10 cellular contexts compared by ENCODE assay signal in genomic region chr12:27548301-27549199, GRCh38. TPM values are rescaled to one million over a fixed set of nuclear protein-coding genes. Genes with fewer than 3 reads are reported as not detected.
A peak's percentile ranks its signal among the peaks of the same experiment; 100 is the strongest.
DNase-seq lines count a peak whose midpoint lies in the region; ATAC-seq and TF ChIP-seq lines count a peak whose summit lies in the region.
"Had no signal": no experiment of that assay in that cellular context is flagged by ENCODE, and none has a peak within 500 bp of the region (broad histone marks: within the 10 kb centered on the region; RNA-seq: fewer than 3 reads in every experiment).

No MANE protein-coding gene starts in this region.

- peaks cover 55% of the 10 kb centered on the region for H3K4me1 ChIP-seq in GM23248 (ENCODE audit: insufficient read depth)
- H3K4me1 ChIP-seq in esophagus (ENCODE audit: control insufficient read depth in 2 of 2, insufficient read depth in 2 of 2, low read length in 1 of 2) = peaks cover 7 to 13% of the 10 kb centered on the region in 2 donors
- peaks cover 4% of the 10 kb centered on the region for H3K4me1 ChIP-seq in neural progenitor cell

- peaks cover 14% of the 10 kb centered on the region for H3K36me3 Mint-ChIP-seq in neural progenitor cell
- no peaks in the 10 kb centered on the region for H3K36me3 Mint-ChIP-seq in T-helper 2 cell treated with Interferon-gamma antibody and Interleukin-4, amounts not matched to agents 5 μg/mL and 100 μg/mL, for 36 hours (ENCODE audit: low read depth)

- no peak for TF ChIP-seq CTCF in neural progenitor cell (IDR thresholded peaks at IDR 0.05)

- H3K9ac ChIP-seq in GM23248 = peak overlapping the region; percentile 83
- no peak overlapping the region for H3K9ac ChIP-seq in neural progenitor cell

- no peaks in the 10 kb centered on the region for H3K27me3 Mint-ChIP-seq in neural progenitor cell (ENCODE audit: insufficient read depth, low read depth)
- H3K27me3 Mint-ChIP-seq in T-helper 2 cell treated with Interferon-gamma antibody and Interleukin-4, amounts not matched to agents 5 μg/mL and 100 μg/mL, for 36 hours (ENCODE audit: low read depth) = peaks cover 31% of the 10 kb centered on the region

- H3K4me3 ChIP-seq in GM23248 = peak overlapping the region; percentile 65
- no peak overlapping the region for H3K4me3 ChIP-seq in esophagus (ENCODE audit: low read depth in 1 of 2, low read length in 2 of 2)
- no peak overlapping the region for H3K4me3 ChIP-seq in skin epidermis
- H3K4me3 ChIP-seq in neural progenitor cell = no peak overlapping the region

- H3K79me2 ChIP-seq in GM23248 (ENCODE audit: insufficient read depth) (peaks cover 92% of the 10 kb centered on the region), neural progenitor cell (ENCODE audit: low read depth) (peaks cover 10% of the 10 kb centered on the region)

- H3K4me2 ChIP-seq in GM23248 (ENCODE audit: unreplicated experiment) (peak overlapping the region; percentile 77), neural progenitor cell (no peak overlapping the region)

- H3K4me1 Mint-ChIP-seq in neural progenitor cell = peaks cover 9% of the 10 kb centered on the region
- peaks cover 3% of the 10 kb centered on the region for H3K4me1 Mint-ChIP-seq in T-helper 2 cell treated with Interferon-gamma antibody and Interleukin-4, amounts not matched to agents 5 μg/mL and 100 μg/mL, for 36 hours (ENCODE audit: low read depth)

- H3K27ac ChIP-seq in GM23248 (peak overlapping the region; percentile 99), esophagus (ENCODE audit: low read depth in 2 of 2, low read length in 1 of 2) (peak overlapping the region; percentile 33 to 55), skin epidermis (peak overlapping the region in 15 of 21 experiments; percentile 6 to 88 (median 61)), neural progenitor cell (no peak overlapping the region)

- H3K9me3 ChIP-seq in GM23248 (ENCODE audit: low read depth) = no peaks in the 10 kb centered on the region
- H3K9me3 ChIP-seq in esophagus (ENCODE audit: control insufficient read depth in 2 of 2, insufficient read depth in 1 of 2, low read depth in 1 of 2, low read length in 1 of 2) = no peaks in the 10 kb centered on the region
- no peaks in the 10 kb centered on the region for H3K9me3 ChIP-seq in neural progenitor cell (ENCODE audit: low read depth)

- H3K36me3 ChIP-seq in GM23248 (ENCODE audit: low read depth) (no peaks in the 10 kb centered on the region), esophagus (ENCODE audit: control insufficient read depth in 2 of 2, insufficient read depth in 2 of 2, low read length in 1 of 2) (no peaks in the 10 kb centered on the region), neural progenitor cell (no peaks in the 10 kb centered on the region)

- no peak overlapping the region for H2AFZ ChIP-seq in GM23248
- H2AFZ ChIP-seq in neural progenitor cell (replicated peaks) = no peak overlapping the region

- DNase-seq in GM23248 (peak; percentile 35), OCI-M1 (lab: John Stamatoyannopoulos, UW) (peak; percentile 33), neural progenitor cell (ENCODE audit: low spot score) (no peak)
- DNase-seq in T-helper 2 cell treated with Interferon-gamma antibody and Interleukin-4, amounts not matched to agents 5 μg/mL and 100 μg/mL, for 36 hours (ENCODE audit: low spot score) = no peak
- DNase-seq: activated CD8-positive, alpha-beta T cell treated with anti-CD3 and anti-CD28 coated beads, Interleukin-2, amount 10 ng/mL, durations not matched to agents 7 days and 5 days; amygdala had no signal

- H3F3A ChIP-seq in GM23248 (ENCODE audit: insufficient read depth) = peaks cover 55% of the 10 kb centered on the region
- H3F3A ChIP-seq in neural progenitor cell (ENCODE audit: low read depth) = no peaks in the 10 kb centered on the region

- in situ Hi-C loops in GM23248 (cut with MboI) = no loop called here

- H4K20me1 ChIP-seq in GM23248 (ENCODE audit: insufficient read depth) (no peaks in the 10 kb centered on the region), neural progenitor cell (ENCODE audit: low read depth) (peaks cover 2% of the 10 kb centered on the region)

- ATAC-seq in HG03025 (IDR thresholded peaks at IDR 0.05; ENCODE audit: low FRiP score, unreplicated experiment) (no peak), HG03521 (IDR thresholded peaks at IDR 0.05; ENCODE audit: unreplicated experiment) (no peak)
- ATAC-seq: activated CD8-positive, alpha-beta T cell treated with anti-CD3 and anti-CD28 coated beads, Interleukin-2, amount 10 ng/mL, durations not matched to agents 7 days and 5 days had no signal

- H3K27me3 ChIP-seq in GM23248 (replicated peaks; ENCODE audit: insufficient read depth) (no peaks in the 10 kb centered on the region), esophagus (ENCODE audit: control insufficient read depth in 1 of 2, insufficient read depth in 2 of 2, low read length in 2 of 2) (no peaks in the 10 kb centered on the region), neural progenitor cell (no peaks in the 10 kb centered on the region)

- H3K9me3 Mint-ChIP-seq in neural progenitor cell = peaks cover 10% of the 10 kb centered on the region
- no peaks in the 10 kb centered on the region for H3K9me3 Mint-ChIP-seq in T-helper 2 cell treated with Interferon-gamma antibody and Interleukin-4, amounts not matched to agents 5 μg/mL and 100 μg/mL, for 36 hours

- H3K27ac Mint-ChIP-seq in neural progenitor cell = no peak overlapping the region
- H3K27ac Mint-ChIP-seq in T-helper 2 cell treated with Interferon-gamma antibody and Interleukin-4, amounts not matched to agents 5 μg/mL and 100 μg/mL, for 36 hours = no peak overlapping the region
- H3K27ac Mint-ChIP-seq: activated CD8-positive, alpha-beta T cell treated with anti-CD3 and anti-CD28 coated beads, Interleukin-2, amount 10 ng/mL, durations not matched to agents 7 days and 5 days had no signal

- 84 to 86% methylated on average over 8 of the region's 8 CpGs for WGBS in GM23248 (ENCODE audit: low coverage in 1 of 2, low lambda C conversion rate in 2 of 2, missing lambda C conversion rate in 2 of 2), 2 experiments
- WGBS in esophagus, 2 donors = 77 to 86% methylated on average over 8 of the region's 8 CpGs

- H3K9me2 ChIP-seq in GM23248 (ENCODE audit: insufficient read depth) = no peaks in the 10 kb centered on the region

- H3K4me3 Mint-ChIP-seq in neural progenitor cell = no peak overlapping the region
- no peak overlapping the region for H3K4me3 Mint-ChIP-seq in T-helper 2 cell treated with Interferon-gamma antibody and Interleukin-4, amounts not matched to agents 5 μg/mL and 100 μg/mL, for 36 hours
- H3K4me3 Mint-ChIP-seq: activated CD8-positive, alpha-beta T cell treated with anti-CD3 and anti-CD28 coated beads, Interleukin-2, amount 10 ng/mL, durations not matched to agents 7 days and 5 days had no signal

RNA-seq across cellular contexts. Expression of gene PPFIBP1, which starts 24.5 kb away (rescaled TPM):
- total RNA-seq in GM23248 (2014; rRNA removed; shearing (Covaris generic)) = 99.7 and 101 TPM in 2 replicates
- 80.2 and 86.0 TPM in 2 replicates for polyA plus RNA-seq in GM23248 (2016; fragmentation: Nextera tagmentation; extraction: Ambion mirVana)
- 10 to 100 TPM; 12.0 to 13.4 TPM for polyA plus RNA-seq in esophagus
- total RNA-seq in neural progenitor cell (ENCODE audit: low replicate concordance) = 36.5 and 61.7 TPM in 2 replicates

Comparison
In these comparisons a context has a peak if more than half of its experiments do, and no peak if none do; other contexts are left out.
1. DNase-seq: peak in GM23248 (single experiment) and OCI-M1 (single experiment); none in neural progenitor cell (single experiment) and T-helper 2 cell treated with Interferon-gamma antibody and Interleukin-4, amounts not matched to agents 5 μg/mL and 100 μg/mL, for 36 hours (single experiment).